Comparison of ENCODE assay signal across 16 cellular contexts in the genomic region with DNA sequence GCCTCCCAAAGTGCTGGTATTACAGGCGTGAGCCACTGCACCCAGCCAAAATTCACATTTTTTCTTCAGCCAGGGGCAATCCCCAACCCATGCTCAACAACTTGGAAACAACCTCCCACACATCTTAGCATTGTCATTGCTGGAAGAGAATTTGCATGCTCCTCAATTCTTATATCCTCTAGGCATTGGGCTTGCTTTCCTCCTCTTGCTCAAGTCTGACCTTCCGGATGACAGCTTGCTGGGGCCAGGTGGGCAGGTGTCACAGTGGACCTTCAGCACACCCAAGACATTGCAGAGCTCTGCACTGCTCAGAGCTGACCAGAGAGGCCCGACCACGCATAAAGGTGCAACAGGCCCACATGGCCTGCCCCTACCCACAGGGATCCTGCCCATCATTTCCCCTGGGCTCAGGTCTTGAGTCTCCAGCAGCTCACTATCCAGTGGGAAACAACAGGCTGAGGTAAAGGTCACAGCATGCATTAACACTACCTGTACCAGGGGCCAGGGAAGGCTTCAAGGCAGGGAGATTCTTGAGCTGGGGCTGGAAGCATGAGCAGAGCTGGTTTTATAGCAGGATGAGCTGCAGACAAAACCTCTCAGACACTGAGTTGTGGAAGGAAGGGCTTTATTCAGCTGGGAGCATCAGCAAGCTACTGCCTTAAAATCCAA. TPM values are rescaled to one million over a fixed set of nuclear protein-coding genes. Genes with fewer than 3 reads are reported as not detected.
A peak's percentile ranks its signal among the peaks of the same experiment; 100 is the strongest.
DNase-seq lines count a peak whose midpoint lies in the region; ATAC-seq and TF ChIP-seq lines count a peak whose summit lies in the region.
"Had no signal": no experiment of that assay in that cellular context is flagged by ENCODE, and none has a peak within 500 bp of the region (broad histone marks: within the 10 kb centered on the region; RNA-seq: fewer than 3 reads in every experiment).

No MANE protein-coding gene starts in this region.

- no peak for TF ChIP-seq POLR2A in prostate gland (IDR thresholded peaks at IDR 0.05)

- H3K27me3 ChIP-seq in prostate gland (replicated peaks; ENCODE audit: insufficient read depth) (no peaks in the 10 kb centered on the region), heart right ventricle (peaks cover 0 to 28% (median 20%) of the 10 kb centered on the region in 7 donors)
- H3K27me3 ChIP-seq: cardiac muscle cell had no signal

- H3K36me3 ChIP-seq in prostate gland (no peaks in the 10 kb centered on the region), heart right ventricle (no peaks in the 10 kb centered on the region)
- H3K36me3 ChIP-seq: cardiac muscle cell had no signal

- peak; percentile 58 for ATAC-seq in GM18861 (IDR thresholded peaks at IDR 0.05; ENCODE audit: unreplicated experiment)
- peak; percentile 56 for ATAC-seq in GM21723 (IDR thresholded peaks at IDR 0.05; ENCODE audit: unreplicated experiment)
- ATAC-seq in HG03135 (IDR thresholded peaks at IDR 0.05; ENCODE audit: unreplicated experiment): peak; percentile 50
- no peak for ATAC-seq in heart right ventricle

- no peak overlapping the region for H3K4me3 ChIP-seq in prostate gland
- no peak overlapping the region for H3K4me3 ChIP-seq in heart right ventricle
- H3K4me3 ChIP-seq: cardiac muscle cell had no signal

- WGBS in prostate gland: 98% methylated on average over 4 of the region's 4 CpGs
- WGBS in heart right ventricle, 2 donors: 92 to 94% methylated on average over 4 of the region's 4 CpGs

- no peak for TF ChIP-seq CTCF in prostate gland (IDR thresholded peaks at IDR 0.05)
- no peak for TF ChIP-seq CTCF in heart right ventricle (IDR thresholded peaks at IDR 0.05)

- no peak overlapping the region for H3K27ac ChIP-seq in prostate gland
- no peak overlapping the region for H3K27ac ChIP-seq in heart right ventricle
- H3K27ac ChIP-seq: cardiac muscle cell had no signal

- H3K4me1 ChIP-seq in prostate gland (replicated peaks) (no peaks in the 10 kb centered on the region), heart right ventricle (no peaks in the 10 kb centered on the region)

- intact Hi-C loops in prostate gland (cut with DNase I): no loop called here
- intact Hi-C loops in heart right ventricle (cut with DNase I): no loop called here

- H3K9me3 ChIP-seq in prostate gland (no peaks in the 10 kb centered on the region), heart right ventricle (peaks cover 0 to 3% (median 0%) of the 10 kb centered on the region in 11 donors)

- DNase-seq in islet precursor cell (peak; percentile 23), NCI-H187 treated with DMSO at 0.1 percent for 48 hours (lab: John Stamatoyannopoulos, UW) (no peak), prostate gland (ENCODE audit: low spot score) (no peak), COR-L47 (lab: John Stamatoyannopoulos, UW) (no peak), heart right ventricle (no peak)
- DNase-seq: activated CD4-positive, alpha-beta memory T cell treated with anti-CD3 and anti-CD28 coated beads, Interleukin-2, amount 10 ng/mL, durations not matched to agents 7 days and 5 days; activated naive CD4-positive, alpha-beta T cell; erythroblast; stimulated activated CD4-positive, alpha-beta T cell treated with anti-CD3 and anti-CD28 coated beads, Interleukin-4, amount 100 ng/mL, for 1 hour had no signal

RNA-seq across cellular contexts. Expression of a gene that starts 6.8 kb away (rescaled TPM):
- total RNA-seq in prostate gland (1 to 10 TPM in 1 of 2 donors, not detected in 1; 3.1 TPM), heart right ventricle (not detected)
- not detected for polyA plus RNA-seq in heart right ventricle
- total RNA-seq: activated CD4-positive, alpha-beta memory T cell treated with anti-CD3 and anti-CD28 coated beads, Interleukin-2, amount 10 ng/mL, durations not matched to agents 7 days and 5 days; cardiac muscle cell; mesenteric fat pad; progenitor cell of endocrine pancreas had no signal
- polyA plus RNA-seq: BJ, cardiac muscle cell had no signal

RNA-seq across cellular contexts. Expression of a gene that starts 27.4 kb away (rescaled TPM):
- total RNA-seq in prostate gland (100 to 1,000 TPM; 122 to 143 TPM), heart right ventricle (100 to 1,000 TPM; 316 to 552 (median 463) TPM)
- 100 to 1,000 TPM; 123 to 342 TPM for polyA plus RNA-seq in heart right ventricle

RNA-seq across cellular contexts. Expression of a gene that starts 27.6 kb away (rescaled TPM):
- total RNA-seq in prostate gland (under 1 TPM; 0.45 to 0.82 TPM), heart right ventricle (1 to 10 TPM in 3 of 10 donors, under 1 TPM in 7; 0.12 to 1.3 (median 0.49) TPM)
- under 1 TPM; 0.12 to 0.29 TPM for polyA plus RNA-seq in heart right ventricle
- polyA plus RNA-seq: BJ had no signal

RNA-seq across cellular contexts. Expression of a gene that starts 58.6 kb away (rescaled TPM):
- total RNA-seq in prostate gland (not detected), heart right ventricle (not detected)
- not detected for polyA plus RNA-seq in heart right ventricle
- total RNA-seq: activated CD4-positive, alpha-beta memory T cell treated with anti-CD3 and anti-CD28 coated beads, Interleukin-2, amount 10 ng/mL, durations not matched to agents 7 days and 5 days; cardiac muscle cell; mesenteric fat pad; progenitor cell of endocrine pancreas had no signal
- polyA plus RNA-seq: BJ, cardiac muscle cell had no signal

Comparison
In these comparisons a context has a peak if more than half of its experiments do, and no peak if none do; other contexts are left out.
1. ATAC-seq: peak in GM18861 (single experiment), GM21723 (single experiment) and HG03135 (single experiment); none in heart right ventricle (0 of 8).